ENCODE assay signal across 13 cellular contexts in the genomic region with DNA sequence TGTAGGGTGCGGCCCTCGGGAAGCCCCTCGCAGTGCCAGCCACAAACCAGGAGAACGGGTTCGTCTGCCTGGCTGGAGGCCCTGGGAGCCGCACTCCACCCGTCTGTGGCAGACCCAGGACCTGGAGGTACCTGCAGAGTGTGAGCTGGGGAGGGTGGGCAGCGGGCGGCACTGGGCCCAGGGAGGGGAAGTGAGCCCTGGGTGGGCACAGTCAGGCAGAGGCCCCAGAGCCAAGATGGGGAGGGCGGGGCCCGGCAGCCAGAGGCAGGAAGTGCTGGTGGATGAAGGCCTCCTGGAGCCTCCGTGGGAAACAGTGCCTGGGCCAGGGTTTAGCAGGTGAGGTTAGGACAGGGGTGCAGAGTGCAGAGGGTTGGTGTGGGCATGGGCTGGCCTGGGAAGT. TPM values are rescaled to one million over a fixed set of nuclear protein-coding genes. Genes with fewer than 3 reads are reported as not detected.
DNase-seq lines count a peak whose midpoint lies in the region; ATAC-seq and TF ChIP-seq lines count a peak whose summit lies in the region.
"Had no signal": no experiment of that assay in that cellular context is flagged by ENCODE, and none has a peak within 500 bp of the region (broad histone marks: within the 10 kb centered on the region; RNA-seq: fewer than 3 reads in every experiment).

No MANE protein-coding gene starts in this region.

- no peak overlapping the region for H3K9ac ChIP-seq in HCT116 (ENCODE audit: low read length)
- peak overlapping the region; percentile 63 to 80 for H3K9ac ChIP-seq in mucosa of rectum (ENCODE audit: low read depth in 1 of 2, low read length in 2 of 2)

- peak overlapping the region; percentile 83 to 99 (median 90) for H3K4me3 Mint-ChIP-seq in CD4-positive, CD25-positive, alpha-beta regulatory T cell
- peak overlapping the region; percentile 79 for H3K4me3 Mint-ChIP-seq in activated T-helper 1 cell treated with anti-CD3 and anti-CD28 coated beads, Interleukin-12 subunit alpha, Interleukin-12 subunit beta, Interleukin-2, Interleukin-4 antibody, amounts not matched to agents 30 ng/mL and 10 ng/mL and 1 ng/mL, durations not matched to agents 14 hours and 24 hours and 36 hours

- CTCF ChIA-PET in HCT116 (lab: Charles Lee): interaction anchor here (2.2 kb wide), 1 partner anchor 130 kb away, joined by 13 read pairs; no protein-coding TSS in a partner anchor

- H3K27me3 ChIP-seq in CD4-positive, CD25-positive, alpha-beta regulatory T cell (ENCODE audit: control insufficient read depth, insufficient read depth, low read length): no peaks in the 10 kb centered on the region
- H3K27me3 ChIP-seq in HCT116 (ENCODE audit: insufficient read depth, low read length): no peaks in the 10 kb centered on the region
- no peaks in the 10 kb centered on the region for H3K27me3 ChIP-seq in mucosa of rectum (ENCODE audit: control insufficient read depth in 2 of 2, insufficient read depth in 2 of 2, low read length in 2 of 2)

- intact Hi-C loops in HCT116 (cut with micrococcal nuclease): no loop called here
- intact Hi-C loops in activated T-helper 1 cell treated with anti-CD3 and anti-CD28 coated beads, Interleukin-12 subunit alpha, Interleukin-12 subunit beta, Interleukin-2, Interleukin-4 antibody, amounts not matched to agents 30 ng/mL and 10 ng/mL and 1 ng/mL, durations not matched to agents 14 hours and 24 hours and 36 hours (cut with micrococcal nuclease): loop anchor here (10.0 kb wide), 2 partner anchors 1208 to 1378 kb away; a partner anchor contains a TSS

- peak overlapping the region; percentile 62 for H3K4me3 ChIP-seq in CD4-positive, CD25-positive, alpha-beta regulatory T cell (ENCODE audit: low read depth, low read length)
- H3K4me3 ChIP-seq in HCT116 (replicated peaks in 1 of 2; ENCODE audit: low read depth in 1 of 2, low read length in 2 of 2) (no peak overlapping the region), mucosa of rectum (ENCODE audit: low read length in 2 of 2) (peak overlapping the region; percentile 2 to 70)
- H3K4me3 ChIP-seq: SJSA1, uterus had no signal

- no peaks in the 10 kb centered on the region for H3K36me3 Mint-ChIP-seq in CD4-positive, CD25-positive, alpha-beta regulatory T cell
- H3K36me3 Mint-ChIP-seq in activated T-helper 1 cell treated with anti-CD3 and anti-CD28 coated beads, Interleukin-12 subunit alpha, Interleukin-12 subunit beta, Interleukin-2, Interleukin-4 antibody, amounts not matched to agents 30 ng/mL and 10 ng/mL and 1 ng/mL, durations not matched to agents 14 hours and 24 hours and 36 hours (ENCODE audit: low read depth): no peaks in the 10 kb centered on the region

- peak overlapping the region; percentile 80 for H3K27ac ChIP-seq in CD4-positive, CD25-positive, alpha-beta regulatory T cell (ENCODE audit: insufficient read depth, low read length, poor library complexity, severe bottlenecking)
- H3K27ac ChIP-seq in HCT116 (ENCODE audit: low read depth, low read length) (no peak overlapping the region), mucosa of rectum (ENCODE audit: low read depth in 2 of 2, low read length in 2 of 2) (peak overlapping the region; percentile 84 to 90)
- H3K27ac ChIP-seq: SJSA1, uterus had no signal

- peaks cover 9 to 46% (median 24%) of the 10 kb centered on the region in 4 donors for H3K4me1 Mint-ChIP-seq in CD4-positive, CD25-positive, alpha-beta regulatory T cell
- H3K4me1 Mint-ChIP-seq in activated T-helper 1 cell treated with anti-CD3 and anti-CD28 coated beads, Interleukin-12 subunit alpha, Interleukin-12 subunit beta, Interleukin-2, Interleukin-4 antibody, amounts not matched to agents 30 ng/mL and 10 ng/mL and 1 ng/mL, durations not matched to agents 14 hours and 24 hours and 36 hours (ENCODE audit: low read depth): peaks cover 29% of the 10 kb centered on the region

- H3K27ac Mint-ChIP-seq in CD4-positive, CD25-positive, alpha-beta regulatory T cell: peak overlapping the region; percentile 89 to 98 (median 92)
- H3K27ac Mint-ChIP-seq in activated T-helper 1 cell treated with anti-CD3 and anti-CD28 coated beads, Interleukin-12 subunit alpha, Interleukin-12 subunit beta, Interleukin-2, Interleukin-4 antibody, amounts not matched to agents 30 ng/mL and 10 ng/mL and 1 ng/mL, durations not matched to agents 14 hours and 24 hours and 36 hours: peak overlapping the region; percentile 1

- POLR2A ChIA-PET in HCT116 (lab: Charles Lee): no interaction called here

- TF ChIP-seq POLR2A in HCT116 (IDR thresholded peaks at IDR 0.05; ENCODE audit: borderline replicate concordance, extremely low read depth, insufficient read depth, insufficient read length): no peak

- peak; percentile 18 to 62 (median 41) for DNase-seq in CD4-positive, CD25-positive, alpha-beta regulatory T cell
- DNase-seq in HCT116 (ENCODE audit: low read depth, low spot score) (no peak), GM10266 (ENCODE audit: extremely low spot score) (no peak)
- DNase-seq in activated T-helper 1 cell treated with anti-CD3 and anti-CD28 coated beads, Interleukin-12 subunit alpha, Interleukin-12 subunit beta, Interleukin-2, Interleukin-4 antibody, amounts not matched to agents 30 ng/mL and 10 ng/mL and 1 ng/mL, durations not matched to agents 14 hours and 24 hours and 36 hours (ENCODE audit: low spot score): peak; percentile 25
- DNase-seq: left ventricle myocardium superior, uterus had no signal

- no peaks in the 10 kb centered on the region for H3K36me3 ChIP-seq in CD4-positive, CD25-positive, alpha-beta regulatory T cell (ENCODE audit: control insufficient read depth, insufficient read depth, low read length)
- H3K36me3 ChIP-seq in HCT116 (ENCODE audit: control insufficient read depth in 1 of 2, insufficient read depth in 2 of 2, low read length in 2 of 2) (no peaks in the 10 kb centered on the region), mucosa of rectum (ENCODE audit: control insufficient read depth in 2 of 2, insufficient read depth in 2 of 2, low read length in 2 of 2) (no peaks in the 10 kb centered on the region)
- H3K36me3 ChIP-seq: uterus had no signal

- no peaks in the 10 kb centered on the region for H3K9me3 ChIP-seq in CD4-positive, CD25-positive, alpha-beta regulatory T cell (ENCODE audit: control insufficient read depth in 2 of 2, low read length in 2 of 2)
- H3K9me3 ChIP-seq in HCT116 (ENCODE audit: control insufficient read depth in 1 of 2, insufficient read depth in 1 of 2, low read depth in 1 of 2, low read length in 2 of 2) (no peaks in the 10 kb centered on the region), mucosa of rectum (ENCODE audit: control insufficient read depth in 2 of 2, low read length in 2 of 2) (no peaks in the 10 kb centered on the region)
- H3K9me3 ChIP-seq: uterus had no signal

- peaks cover 58% of the 10 kb centered on the region for H3K4me1 ChIP-seq in CD4-positive, CD25-positive, alpha-beta regulatory T cell (ENCODE audit: control insufficient read depth, insufficient read depth, low read length, poor library complexity, severe bottlenecking)
- H3K4me1 ChIP-seq in HCT116 (ENCODE audit: control insufficient read depth in 1 of 2, insufficient read depth in 2 of 2, low read length in 2 of 2) (peaks cover 12 to 32% of the 10 kb centered on the region in 2 experiments; a peak in 3 of 4 replicates), mucosa of rectum (ENCODE audit: control insufficient read depth in 2 of 2, insufficient read depth in 2 of 2, low read length in 2 of 2) (peaks cover 41 to 42% of the 10 kb centered on the region in 2 donors)

- no peaks in the 10 kb centered on the region for H3K9me3 Mint-ChIP-seq in CD4-positive, CD25-positive, alpha-beta regulatory T cell
- no peaks in the 10 kb centered on the region for H3K9me3 Mint-ChIP-seq in activated T-helper 1 cell treated with anti-CD3 and anti-CD28 coated beads, Interleukin-12 subunit alpha, Interleukin-12 subunit beta, Interleukin-2, Interleukin-4 antibody, amounts not matched to agents 30 ng/mL and 10 ng/mL and 1 ng/mL, durations not matched to agents 14 hours and 24 hours and 36 hours

- H2AFZ ChIP-seq in HCT116 (ENCODE audit: low read depth, low read length, poor library complexity, severe bottlenecking): no peak overlapping the region

- H3K27me3 Mint-ChIP-seq in CD4-positive, CD25-positive, alpha-beta regulatory T cell: no peaks in the 10 kb centered on the region
- no peaks in the 10 kb centered on the region for H3K27me3 Mint-ChIP-seq in activated T-helper 1 cell treated with anti-CD3 and anti-CD28 coated beads, Interleukin-12 subunit alpha, Interleukin-12 subunit beta, Interleukin-2, Interleukin-4 antibody, amounts not matched to agents 30 ng/mL and 10 ng/mL and 1 ng/mL, durations not matched to agents 14 hours and 24 hours and 36 hours (ENCODE audit: insufficient read depth)

- no TSS peak for BruUV-seq in HCT116 (replicated peaks; lab: Mats Ljungman, UMichigan)

- H3K4me2 ChIP-seq in HCT116 (ENCODE audit: low read length): peak overlapping the region; percentile 27

- no peak for TF ChIP-seq RAD21 in HCT116 (IDR thresholded peaks at IDR 0.05; ENCODE audit: low read depth)

- H4K20me1 ChIP-seq in HCT116 (ENCODE audit: insufficient read depth): no peaks in the 10 kb centered on the region

- TF ChIP-seq CTCF in HCT116 (IDR thresholded peaks at IDR 0.05 in 2 of 3, conservative IDR thresholded peaks at IDR 0.05 in 1 of 3; ENCODE audit: borderline replicate concordance in 1 of 3, insufficient read depth in 1 of 3, low read depth in 2 of 3, low read length in 2 of 3) (no peak), GM10266 (IDR thresholded peaks at IDR 0.05; ENCODE audit: control insufficient read depth, insufficient read depth, low read depth, missing control alignments) (no peak)

- no peaks in the 10 kb centered on the region for H3K9me2 ChIP-seq in HCT116 (ENCODE audit: insufficient read depth)

- RAD21 ChIA-PET in HCT116 (lab: Charles Lee; ENCODE audit: low non-redundant PET in 1 of 2, low total read pairs in 2 of 2, uncharacterized antibody in 2 of 2, unreplicated experiment in 2 of 2): no interaction called here

- no peak for ATAC-seq in CD4-positive, CD25-positive, alpha-beta regulatory T cell (ENCODE audit: low read depth in 2 of 2)
- no peak for ATAC-seq in HCT116
- ATAC-seq in GM19035 (IDR thresholded peaks at IDR 0.05; ENCODE audit: unreplicated experiment): no peak
- no peak for ATAC-seq in HG03520 (IDR thresholded peaks at IDR 0.05; ENCODE audit: unreplicated experiment)
- no peak for ATAC-seq in GM18498 (IDR thresholded peaks at IDR 0.05; ENCODE audit: unreplicated experiment)
- ATAC-seq: left ventricle myocardium superior had no signal

- peaks cover 14% of the 10 kb centered on the region; the same call in 1 of the 2 replicates for H3K79me2 ChIP-seq in HCT116 (ENCODE audit: insufficient read depth, low read length)

RNA-seq across cellular contexts. Expression of a gene that starts 4.0 kb away (rescaled TPM):
- total RNA-seq in CD4-positive, CD25-positive, alpha-beta regulatory T cell: 7.6 TPM
- 1 to 10 TPM; 6.3 to 9.7 (median 8.4) TPM for polyA plus RNA-seq in CD4-positive, CD25-positive, alpha-beta regulatory T cell
- total RNA-seq in HCT116 (2021; ENCODE audit: unreplicated experiment): 27.9 TPM
- 20.3 and 23.2 TPM in 2 replicates for polyA plus RNA-seq in HCT116 (2012)
- 22.4 and 24.0 TPM in 2 replicates for total RNA-seq in activated T-helper 1 cell treated with anti-CD3 and anti-CD28 coated beads, Interleukin-12 subunit alpha, Interleukin-12 subunit beta, Interleukin-2, Interleukin-4 antibody, amounts not matched to agents 30 ng/mL and 10 ng/mL and 1 ng/mL, durations not matched to agents 14 hours and 24 hours and 36 hours

RNA-seq across cellular contexts. Expression of a gene that starts 24.8 kb away (rescaled TPM):
- 91.3 TPM for total RNA-seq in CD4-positive, CD25-positive, alpha-beta regulatory T cell
- polyA plus RNA-seq in CD4-positive, CD25-positive, alpha-beta regulatory T cell: 100 to 1,000 TPM; 156 to 184 (median 173) TPM
- total RNA-seq in HCT116 (2021; ENCODE audit: unreplicated experiment): 155 TPM
- 137 and 147 TPM in 2 replicates for polyA plus RNA-seq in HCT116 (2012)
- total RNA-seq in activated T-helper 1 cell treated with anti-CD3 and anti-CD28 coated beads, Interleukin-12 subunit alpha, Interleukin-12 subunit beta, Interleukin-2, Interleukin-4 antibody, amounts not matched to agents 30 ng/mL and 10 ng/mL and 1 ng/mL, durations not matched to agents 14 hours and 24 hours and 36 hours: 161 and 177 TPM in 2 replicates

RNA-seq across cellular contexts. Expression of a gene that starts 25.0 kb away (rescaled TPM):
- total RNA-seq in CD4-positive, CD25-positive, alpha-beta regulatory T cell: 7.3 TPM
- polyA plus RNA-seq in CD4-positive, CD25-positive, alpha-beta regulatory T cell: 1 to 10 TPM; 1.3 to 3.2 (median 2.1) TPM
- 21.4 TPM for total RNA-seq in HCT116 (2021; ENCODE audit: unreplicated experiment)
- polyA plus RNA-seq in HCT116 (2012): 9.1 and 10.2 TPM in 2 replicates
- total RNA-seq in activated T-helper 1 cell treated with anti-CD3 and anti-CD28 coated beads, Interleukin-12 subunit alpha, Interleukin-12 subunit beta, Interleukin-2, Interleukin-4 antibody, amounts not matched to agents 30 ng/mL and 10 ng/mL and 1 ng/mL, durations not matched to agents 14 hours and 24 hours and 36 hours: 8.4 and 8.6 TPM in 2 replicates

RNA-seq across cellular contexts. Expression of a gene that starts 59.7 kb away (rescaled TPM):
- 43.4 TPM for total RNA-seq in CD4-positive, CD25-positive, alpha-beta regulatory T cell
- polyA plus RNA-seq in CD4-positive, CD25-positive, alpha-beta regulatory T cell: 1 to 10 TPM in 3 of 4 donors, under 1 TPM in 1; 0.35 to 2.8 (median 1.1) TPM
- 2.0 TPM for total RNA-seq in HCT116 (2021; ENCODE audit: unreplicated experiment)
- 1.3 and 1.6 TPM in 2 replicates for polyA plus RNA-seq in HCT116 (2012)
- total RNA-seq in activated T-helper 1 cell treated with anti-CD3 and anti-CD28 coated beads, Interleukin-12 subunit alpha, Interleukin-12 subunit beta, Interleukin-2, Interleukin-4 antibody, amounts not matched to agents 30 ng/mL and 10 ng/mL and 1 ng/mL, durations not matched to agents 14 hours and 24 hours and 36 hours: 2.5 and 2.9 TPM in 2 replicates
- total RNA-seq: Daoy, M059J had no signal

Comparison
In these comparisons a context has a peak if more than half of its experiments do, and no peak if none do; other contexts are left out.
1. DNase-seq: peak in CD4-positive, CD25-positive, alpha-beta regulatory T cell (3 of 3) and activated T-helper 1 cell treated with anti-CD3 and anti-CD28 coated beads, Interleukin-12 subunit alpha, Interleukin-12 subunit beta, Interleukin-2, Interleukin-4 antibody, amounts not matched to agents 30 ng/mL and 10 ng/mL and 1 ng/mL, durations not matched to agents 14 hours and 24 hours and 36 hours (single experiment); none in HCT116 (single experiment) and GM10266 (single experiment).
2. H3K4me3 ChIP-seq: peak in CD4-positive, CD25-positive, alpha-beta regulatory T cell (single experiment) and mucosa of rectum (2 of 2); none in HCT116 (0 of 2).